Comparison of ENCODE assay signal across 10 cellular contexts in the genomic region with DNA sequence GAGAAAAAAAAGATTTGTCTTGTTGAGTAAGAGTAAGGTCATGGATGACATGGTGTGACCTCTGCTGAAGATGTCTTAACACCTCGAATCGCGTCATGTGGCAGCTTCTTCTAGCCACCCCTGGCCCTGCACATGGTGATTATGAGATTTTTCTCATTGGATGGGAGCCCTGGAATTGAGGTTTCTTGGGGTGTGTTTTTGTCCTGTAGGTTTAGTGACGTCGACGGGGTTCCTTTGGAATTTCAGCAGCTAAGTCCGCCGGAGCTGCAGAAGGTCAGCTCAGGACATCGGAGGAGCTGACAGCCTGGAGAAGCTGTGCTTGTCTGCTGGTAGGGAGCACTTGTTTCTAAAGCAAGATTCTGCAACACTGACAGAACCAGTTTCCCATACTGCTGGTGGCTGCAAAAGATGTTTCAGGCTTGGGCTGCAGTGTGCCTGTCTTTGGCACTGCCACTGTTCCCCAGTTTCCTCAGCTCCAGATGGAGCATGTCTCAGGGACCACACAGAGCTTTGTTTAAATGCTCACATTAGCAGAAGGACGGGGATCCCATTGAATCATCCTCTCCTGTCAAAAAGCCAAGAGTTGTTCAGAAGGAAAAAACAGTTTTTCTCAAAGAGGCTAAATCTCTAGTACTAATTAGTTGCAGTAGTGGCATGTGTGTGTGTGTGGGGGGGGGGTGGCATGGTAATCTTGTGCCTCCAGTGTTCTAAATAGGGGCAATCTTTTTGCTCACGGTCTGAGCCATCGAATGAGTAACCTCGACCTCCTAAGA. TPM values are rescaled to one million over a fixed set of nuclear protein-coding genes. Genes with fewer than 3 reads are reported as not detected.
A peak's percentile ranks its signal among the peaks of the same experiment; 100 is the strongest.
DNase-seq lines count a peak whose midpoint lies in the region; ATAC-seq, FAIRE-seq and TF ChIP-seq lines count a peak whose summit lies in the region.
"Had no signal": no experiment of that assay in that cellular context is flagged by ENCODE, and none has a peak within 500 bp of the region (broad histone marks: within the 10 kb centered on the region; RNA-seq: fewer than 3 reads in every experiment).

No MANE protein-coding gene starts in this region.

- TF ChIP-seq CTCF in activated B cell treated with CpG ODN at 0.5 μM for 24 hours (IDR thresholded peaks at IDR 0.05) (no peak), foreskin fibroblast (IDR thresholded peaks at IDR 0.05; ENCODE audit: low read depth, low read length) (no peak)

- peak overlapping the region; percentile 21 for H3K27ac Mint-ChIP-seq in activated B cell treated with CpG ODN at 0.5 μM for 24 hours
- H3K27ac Mint-ChIP-seq: activated CD4-positive, alpha-beta memory T cell treated with anti-CD3 and anti-CD28 coated beads, Interleukin-2, amount 10 ng/mL, durations not matched to agents 7 days and 5 days had no signal

- no peak overlapping the region for H3K4me3 ChIP-seq in foreskin fibroblast (ENCODE audit: low read depth in 1 of 2, low read length in 2 of 2)
- H3K4me3 ChIP-seq: ovary had no signal

- H3K36me3 Mint-ChIP-seq in activated B cell treated with CpG ODN at 0.5 μM for 24 hours (ENCODE audit: low read depth) = no peaks in the 10 kb centered on the region

- no peak overlapping the region for H3K4me3 Mint-ChIP-seq in activated B cell treated with CpG ODN at 0.5 μM for 24 hours
- H3K4me3 Mint-ChIP-seq: activated CD4-positive, alpha-beta memory T cell treated with anti-CD3 and anti-CD28 coated beads, Interleukin-2, amount 10 ng/mL, durations not matched to agents 7 days and 5 days had no signal

- H3K4me1 Mint-ChIP-seq in activated B cell treated with CpG ODN at 0.5 μM for 24 hours = peaks cover 43% of the 10 kb centered on the region

- CTCF ChIA-PET in activated B cell treated with CpG ODN at 0.5 μM for 24 hours (lab: Charles Lee) = no interaction called here

- DNase-seq in EH (ENCODE audit: low read depth) = peak; percentile 88
- no peak for DNase-seq in activated B cell treated with CpG ODN at 0.5 μM for 24 hours
- peak; percentile 53 to 76 for DNase-seq in foreskin fibroblast
- DNase-seq in stimulated activated CD8-positive, alpha-beta memory T cell treated with anti-CD3 and anti-CD28 coated beads, Interleukin-4, amount 100 ng/mL, for 48 hours = peak; percentile 18
- DNase-seq in stimulated activated naive CD8-positive, alpha-beta T cell treated with anti-CD3 and anti-CD28 coated beads, Interleukin-15, Interleukin-2, amounts not matched to agents 100 U/mL and 50 U/mL, for 24 hours = no peak
- DNase-seq in DMS153 (lab: John Stamatoyannopoulos, UW) = no peak
- DNase-seq in activated CD4-positive, CD25-positive, alpha-beta regulatory T cell treated with anti-CD3 and anti-CD28 coated beads, Interleukin-2, amount 50 U/mL, for 72 hours = no peak
- no peak for DNase-seq in H54 (ENCODE audit: insufficient read length, low spot score)
- DNase-seq: activated CD4-positive, alpha-beta memory T cell treated with anti-CD3 and anti-CD28 coated beads, Interleukin-2, amount 10 ng/mL, durations not matched to agents 7 days and 5 days had no signal

- TF ChIP-seq POLR2A in H54 (IDR thresholded peaks at IDR 0.05; ENCODE audit: low read depth, low read length) = no peak

- POLR2A ChIA-PET in activated B cell treated with CpG ODN at 0.5 μM for 24 hours (lab: Charles Lee) = interaction anchor here (1.4 to 1.8 kb wide), 2 partner anchors 14 kb away, joined by 4 to 5 read pairs; no protein-coding TSS in a partner anchor

- no peaks in the 10 kb centered on the region for H3K9me3 Mint-ChIP-seq in activated B cell treated with CpG ODN at 0.5 μM for 24 hours
- H3K9me3 Mint-ChIP-seq: activated CD4-positive, alpha-beta memory T cell treated with anti-CD3 and anti-CD28 coated beads, Interleukin-2, amount 10 ng/mL, durations not matched to agents 7 days and 5 days had no signal

- no peak for FAIRE-seq in H54 (lab: Jason Lieb, UNC)

- H3K27me3 Mint-ChIP-seq in activated B cell treated with CpG ODN at 0.5 μM for 24 hours = peaks cover 6% of the 10 kb centered on the region

- intact Hi-C loops in activated B cell treated with CpG ODN at 0.5 μM for 24 hours (cut with micrococcal nuclease) = loop anchor here (1.0 kb wide), 1 partner anchor 21 kb away; no protein-coding TSS in a partner anchor

- ATAC-seq in activated B cell treated with CpG ODN at 0.5 μM for 24 hours (ENCODE audit: low read depth) = no peak
- ATAC-seq in stimulated activated naive CD8-positive, alpha-beta T cell treated with anti-CD3 and anti-CD28 coated beads, Interleukin-15, Interleukin-2, amounts not matched to agents 100 U/mL and 50 U/mL, for 24 hours = no peak

RNA-seq across cellular contexts. Expression of gene FOS, which starts 5.2 kb away (rescaled TPM):
- total RNA-seq in activated B cell treated with CpG ODN at 0.5 μM for 24 hours = 27.1 and 37.8 TPM in 2 replicates

Comparison
In these comparisons a context has a peak if more than half of its experiments do, and no peak if none do; other contexts are left out.
1. DNase-seq: peak in EH (single experiment), foreskin fibroblast (2 of 2) and stimulated activated CD8-positive, alpha-beta memory T cell treated with anti-CD3 and anti-CD28 coated beads, Interleukin-4, amount 100 ng/mL, for 48 hours (single experiment); none in activated B cell treated with CpG ODN at 0.5 μM for 24 hours (single experiment), stimulated activated naive CD8-positive, alpha-beta T cell treated with anti-CD3 and anti-CD28 coated beads, Interleukin-15, Interleukin-2, amounts not matched to agents 100 U/mL and 50 U/mL, for 24 hours (single experiment), DMS153 (single experiment), activated CD4-positive, CD25-positive, alpha-beta regulatory T cell treated with anti-CD3 and anti-CD28 coated beads, Interleukin-2, amount 50 U/mL, for 72 hours (single experiment) and H54 (single experiment).